Comparison of ENCODE assay signal across 17 cellular contexts in the genomic region with DNA sequence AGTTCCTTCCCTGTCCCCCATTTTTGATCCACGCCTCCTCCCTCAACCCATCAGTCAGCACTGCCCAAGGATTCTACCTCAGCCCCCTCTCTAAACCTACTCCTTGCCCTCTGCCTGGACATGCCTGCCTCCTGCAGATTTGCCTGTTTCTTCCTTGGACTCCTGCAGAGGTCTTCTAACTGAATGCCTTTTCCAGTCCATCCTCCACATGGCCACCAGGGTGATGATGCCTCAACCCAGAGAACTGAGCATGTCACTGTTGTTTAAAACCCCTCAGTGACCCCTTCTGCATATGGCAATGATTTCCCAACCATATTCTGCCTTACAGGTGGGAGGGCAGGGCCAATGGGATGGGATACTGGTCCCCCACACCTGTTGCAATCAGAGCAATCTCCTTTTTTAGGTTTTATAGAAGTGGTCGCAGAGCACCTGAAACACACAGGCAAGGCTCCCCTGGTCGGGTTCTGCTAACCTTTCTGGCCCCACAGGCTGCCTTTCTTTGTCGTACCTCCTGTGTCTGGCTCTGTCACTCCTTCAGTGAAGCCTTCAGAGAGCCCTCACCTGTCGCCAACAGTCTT. TPM values are rescaled to one million over a fixed set of nuclear protein-coding genes. Genes with fewer than 3 reads are reported as not detected.
DNase-seq lines count a peak whose midpoint lies in the region; ATAC-seq and TF ChIP-seq lines count a peak whose summit lies in the region.
"Had no signal": no experiment of that assay in that cellular context is flagged by ENCODE, and none has a peak within 500 bp of the region (broad histone marks: within the 10 kb centered on the region; RNA-seq: fewer than 3 reads in every experiment).

No MANE protein-coding gene starts in this region.

- H3K9ac ChIP-seq in HUES48 (ENCODE audit: low read depth, low read length), result no peak overlapping the region

- H3K4me1 ChIP-seq in HUES48 (ENCODE audit: control insufficient read depth, insufficient read depth, low read length) (peaks cover 7% of the 10 kb centered on the region; the same call in 1 of the 2 replicates), thyroid gland (peaks cover 6 to 14% of the 10 kb centered on the region in 2 donors)
- H3K4me1 ChIP-seq: ascending aorta, sigmoid colon, upper lobe of right lung had no signal

- H3K36me3 ChIP-seq in HUES48 (ENCODE audit: control insufficient read depth, insufficient read depth, low read length) (peaks cover 53% of the 10 kb centered on the region), thyroid gland (peaks cover 8 to 10% of the 10 kb centered on the region in 2 donors)

- TF ChIP-seq CTCF in choroid plexus epithelial cell (conservative IDR thresholded peaks at IDR 0.05; ENCODE audit: low read depth, low read length) (peak; percentile 15), osteocyte (IDR thresholded peaks at IDR 0.05) (no peak), thyroid gland (IDR thresholded peaks at IDR 0.05) (no peak)

- no peak for ATAC-seq in GM21619 (IDR thresholded peaks at IDR 0.05; ENCODE audit: unreplicated experiment)

- peaks cover 63% of the 10 kb centered on the region for H3K36me3 Mint-ChIP-seq in activated naive CD4-positive, alpha-beta T cell treated with anti-CD3 and anti-CD28 coated beads, Interleukin-2, amount 10 ng/mL, durations not matched to agents 7 days and 5 days
- H3K36me3 Mint-ChIP-seq in osteocyte (ENCODE audit: unreplicated experiment), result peaks cover 26% of the 10 kb centered on the region

- peaks cover 33% of the 10 kb centered on the region for H3K4me1 Mint-ChIP-seq in activated naive CD4-positive, alpha-beta T cell treated with anti-CD3 and anti-CD28 coated beads, Interleukin-2, amount 10 ng/mL, durations not matched to agents 7 days and 5 days
- peaks cover 8% of the 10 kb centered on the region for H3K4me1 Mint-ChIP-seq in osteocyte (ENCODE audit: unreplicated experiment)

- H3K4me3 ChIP-seq in HUES48 (ENCODE audit: low read depth, low read length) (no peak overlapping the region), choroid plexus epithelial cell (ENCODE audit: low read depth, low read length) (no peak overlapping the region), thyroid gland (replicated peaks in 1 of 3) (no peak overlapping the region)
- H3K4me3 ChIP-seq: ascending aorta, sigmoid colon, upper lobe of right lung had no signal

- CTCF ChIA-PET in activated naive CD4-positive, alpha-beta T cell treated with anti-CD3 and anti-CD28 coated beads, Interleukin-2, amount 10 ng/mL, durations not matched to agents 7 days and 5 days (lab: Charles Lee), result no interaction called here

- intact Hi-C loops in thyroid gland (cut with DNase I), result no loop called here

- no peak overlapping the region for H3K4me3 Mint-ChIP-seq in activated naive CD4-positive, alpha-beta T cell treated with anti-CD3 and anti-CD28 coated beads, Interleukin-2, amount 10 ng/mL, durations not matched to agents 7 days and 5 days
- H3K4me3 Mint-ChIP-seq in osteocyte (ENCODE audit: unreplicated experiment), result no peak overlapping the region

- H3K9me3 ChIP-seq in HUES48 (ENCODE audit: control insufficient read depth, insufficient read depth, low read length) (no peaks in the 10 kb centered on the region), thyroid gland (no peaks in the 10 kb centered on the region)
- H3K9me3 ChIP-seq: ascending aorta, sigmoid colon, upper lobe of right lung had no signal

- no peaks in the 10 kb centered on the region for H3K27me3 ChIP-seq in HUES48 (ENCODE audit: control insufficient read depth, insufficient read depth, low read length)
- no peaks in the 10 kb centered on the region for H3K27me3 ChIP-seq in thyroid gland
- H3K27me3 ChIP-seq: ascending aorta, sigmoid colon, upper lobe of right lung had no signal

- H3K27ac Mint-ChIP-seq in activated naive CD4-positive, alpha-beta T cell treated with anti-CD3 and anti-CD28 coated beads, Interleukin-2, amount 10 ng/mL, durations not matched to agents 7 days and 5 days, result peak overlapping the region; percentile 50
- H3K27ac Mint-ChIP-seq in osteocyte (ENCODE audit: unreplicated experiment), result peak overlapping the region; percentile 60

- H3K9me3 Mint-ChIP-seq in activated naive CD4-positive, alpha-beta T cell treated with anti-CD3 and anti-CD28 coated beads, Interleukin-2, amount 10 ng/mL, durations not matched to agents 7 days and 5 days, result no peaks in the 10 kb centered on the region
- H3K9me3 Mint-ChIP-seq in osteocyte (ENCODE audit: unreplicated experiment), result peaks cover 9% of the 10 kb centered on the region

- H3K27ac ChIP-seq in HUES48 (ENCODE audit: low read depth, low read length) (peak overlapping the region; percentile 15), thyroid gland (peak overlapping the region in 1 of 3 donors; percentile 17)
- H3K27ac ChIP-seq: ascending aorta, sigmoid colon, upper lobe of right lung had no signal

- no peak for TF ChIP-seq POLR2A in thyroid gland (IDR thresholded peaks at IDR 0.05)

- no peaks in the 10 kb centered on the region for H3K27me3 Mint-ChIP-seq in activated naive CD4-positive, alpha-beta T cell treated with anti-CD3 and anti-CD28 coated beads, Interleukin-2, amount 10 ng/mL, durations not matched to agents 7 days and 5 days
- no peaks in the 10 kb centered on the region for H3K27me3 Mint-ChIP-seq in osteocyte (ENCODE audit: unreplicated experiment)

- WGBS in thyroid gland, 2 donors, result 72 to 73% methylated on average over 5 of the region's 5 CpGs

- DNase-seq in activated naive CD4-positive, alpha-beta T cell treated with anti-CD3 and anti-CD28 coated beads, Interleukin-2, amount 10 ng/mL, durations not matched to agents 7 days and 5 days, result no peak
- DNase-seq in activated naive CD4-positive, alpha-beta T cell treated with anti-CD3 and anti-CD28 coated beads, Interleukin-2, amount 50 U/mL, for 16 hours, result no peak
- no peak for DNase-seq in choroid plexus epithelial cell (ENCODE audit: low read depth)
- no peak for DNase-seq in osteocyte (ENCODE audit: extremely low spot score, unreplicated experiment)
- no peak for DNase-seq in thyroid gland
- no peak for DNase-seq in NCI-H1092 treated with DMSO at 0.1 percent for 48 hours (lab: John Stamatoyannopoulos, UW)
- DNase-seq: activated T-cell treated with anti-CD3 and anti-CD28 coated beads, Interleukin-2, amount 50 U/mL, for 1 hour; mammary epithelial cell; NCI-H2029 treated with DMSO at 0.1 percent for 48 hours; sigmoid colon; stimulated activated CD4-positive, alpha-beta T cell treated with anti-CD3 and anti-CD28 coated beads, Interleukin-4, amount 100 ng/mL, for 1 hour; upper lobe of right lung had no signal

RNA-seq across cellular contexts. Expression of a gene that starts 9.3 kb away (rescaled TPM):
- total RNA-seq in osteocyte (70.2 and 71.3 TPM in 2 replicates), thyroid gland (10 to 100 TPM; 61.7 to 90.9 (median 76.0) TPM)

RNA-seq across cellular contexts. Expression of a gene that starts 19.0 kb away (rescaled TPM):
- total RNA-seq in osteocyte (128 and 131 TPM in 2 replicates), thyroid gland (100 to 1,000 TPM in 2 of 4 donors, 10 to 100 TPM in 2; 65.0 to 111 (median 90.4) TPM)

RNA-seq across cellular contexts. Expression of a gene that starts 36.1 kb away (rescaled TPM):
- total RNA-seq in osteocyte (not detected in 2 replicates), thyroid gland (not detected)
- total RNA-seq: ascending aorta, HT1080, M059J, mammary epithelial cell, sigmoid colon, upper lobe of right lung had no signal
